In genomic region chr14:100376751-100377171, GRCh38 we compare ENCODE assay signal across 8 cellular contexts. TPM values are rescaled to one million over a fixed set of nuclear protein-coding genes. Genes with fewer than 3 reads are reported as not detected.
DNase-seq lines count a peak whose midpoint lies in the region; ATAC-seq and TF ChIP-seq lines count a peak whose summit lies in the region.

No MANE protein-coding gene starts in this region.

- POLR2A ChIA-PET in AG04449 (lab: Yijun Ruan, JAX): interaction anchor here (0.6 kb wide), 1 partner anchor 280 kb away, joined by 3 read pairs; no protein-coding TSS in a partner anchor

- CTCF ChIA-PET in AG04449 (lab: Yijun Ruan, JAX): interaction anchor here (1.5 to 18.7 kb wide), 7 partner anchors 9 to 281 kb away, joined by 4 to 497 read pairs (median 10); no protein-coding TSS in a partner anchor

- H3K9me3 Mint-ChIP-seq in HFFc6: no peaks in the 10 kb centered on the region
- H3K9me3 Mint-ChIP-seq in activated T-helper 17 cell treated with anti-CD3 and anti-CD28 coated beads, Interleukin-2, amount 50 U/mL, for 72 hours: no peaks in the 10 kb centered on the region

- peak overlapping the region; percentile 82 for H3K27ac ChIP-seq in substantia nigra (ENCODE audit: low read depth, low read length, poor library complexity, severe bottlenecking)

- H3K4me3 ChIP-seq in AG04449 (ENCODE audit: low read depth, low read length) (peak overlapping the region; percentile 66), iPS-18c (ENCODE audit: insufficient read depth, low read depth, low read length) (peak overlapping the region; percentile 88)

- no peak for ATAC-seq in activated T-helper 17 cell treated with anti-CD3 and anti-CD28 coated beads, Interleukin-2, amount 50 U/mL, for 72 hours (replicated peaks)
- no peak for ATAC-seq in HG02763 (IDR thresholded peaks at IDR 0.05; ENCODE audit: unreplicated experiment)

- H3K4me3 Mint-ChIP-seq in HFFc6: peak overlapping the region; percentile 89
- peak overlapping the region; percentile 87 for H3K4me3 Mint-ChIP-seq in activated T-helper 17 cell treated with anti-CD3 and anti-CD28 coated beads, Interleukin-2, amount 50 U/mL, for 72 hours

- peak overlapping the region; percentile 99 for H3K27ac Mint-ChIP-seq in HFFc6
- H3K27ac Mint-ChIP-seq in activated T-helper 17 cell treated with anti-CD3 and anti-CD28 coated beads, Interleukin-2, amount 50 U/mL, for 72 hours: peak overlapping the region; percentile 98

- TF ChIP-seq CTCF in AG04449 (IDR thresholded peaks at IDR 0.05; ENCODE audit: insufficient read depth, low read length, missing control alignments) (peak; percentile 49), HFFc6 (IDR thresholded peaks at IDR 0.05) (peak; percentile 73)

- DNase-seq in AG04449 (ENCODE audit: low read depth, low spot score) (no peak), HFFc6 (peak; percentile 56), substantia nigra (lab: John Stamatoyannopoulos, UW) (no peak), germinal center (ENCODE audit: low spot score) (no peak), NCI-H146 (lab: John Stamatoyannopoulos, UW) (no peak)

- peaks cover 36% of the 10 kb centered on the region for H3K4me1 Mint-ChIP-seq in HFFc6 (ENCODE audit: low read depth)
- H3K4me1 Mint-ChIP-seq in activated T-helper 17 cell treated with anti-CD3 and anti-CD28 coated beads, Interleukin-2, amount 50 U/mL, for 72 hours: peaks cover 20% of the 10 kb centered on the region

- no peaks in the 10 kb centered on the region; the same call in 1 of the 2 replicates for H3K27me3 Mint-ChIP-seq in HFFc6 (ENCODE audit: insufficient read depth)
- H3K27me3 Mint-ChIP-seq in activated T-helper 17 cell treated with anti-CD3 and anti-CD28 coated beads, Interleukin-2, amount 50 U/mL, for 72 hours: no peaks in the 10 kb centered on the region

- no peaks in the 10 kb centered on the region for H3K9me3 ChIP-seq in iPS-18c (ENCODE audit: control insufficient read depth, insufficient read depth, low read length)

- peaks cover 18% of the 10 kb centered on the region for H3K36me3 Mint-ChIP-seq in HFFc6 (ENCODE audit: low read depth)
- H3K36me3 Mint-ChIP-seq in activated T-helper 17 cell treated with anti-CD3 and anti-CD28 coated beads, Interleukin-2, amount 50 U/mL, for 72 hours (ENCODE audit: low read depth): peaks cover 46% of the 10 kb centered on the region

RNA-seq across cellular contexts. Expression of gene WDR25, which starts 0.5 kb away (rescaled TPM):
- 10 to 100 TPM in 5 of 6 experiments, 1 to 10 TPM in 1; 9.2 to 12.0 (median 10.4) TPM for total RNA-seq in HFFc6 (2021; fragmentation: NEBNext Ultra II Directional; extraction: Animal tissue kit (Norgen Biotek cat#: 25700))
- 1 to 10 TPM; 3.4 to 5.1 TPM for total RNA-seq in activated T-helper 17 cell treated with anti-CD3 and anti-CD28 coated beads, Interleukin-2, amount 50 U/mL, for 72 hours

RNA-seq across cellular contexts. Expression of gene SLC25A47, which starts 53.6 kb away (rescaled TPM):
- not detected for total RNA-seq in HFFc6 (2021; fragmentation: NEBNext Ultra II Directional; extraction: Animal tissue kit (Norgen Biotek cat#: 25700))
- total RNA-seq in activated T-helper 17 cell treated with anti-CD3 and anti-CD28 coated beads, Interleukin-2, amount 50 U/mL, for 72 hours: not detected
